ENCODE assay signal across 27 cellular contexts in the genomic region with DNA sequence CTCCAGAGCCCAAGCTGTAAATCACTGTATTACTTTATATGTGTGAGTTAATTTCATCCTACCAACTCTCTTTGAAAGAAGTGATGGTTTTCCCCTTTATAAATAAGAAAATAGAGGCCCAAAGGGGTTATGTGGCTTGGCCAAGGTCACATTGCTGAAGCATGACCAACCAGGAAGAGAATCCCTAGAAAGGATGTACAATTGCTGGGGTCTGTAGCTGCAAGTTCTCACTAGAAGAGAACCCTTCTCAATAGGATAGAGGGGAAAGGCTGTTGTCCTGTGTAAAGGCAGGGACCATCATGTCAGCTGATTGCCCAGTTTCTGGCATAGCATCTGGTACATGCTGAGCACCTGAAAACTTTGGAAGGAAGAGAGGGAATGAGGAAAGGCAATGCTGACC. TPM values are rescaled to one million over a fixed set of nuclear protein-coding genes. Genes with fewer than 3 reads are reported as not detected.
"Had no signal": no experiment of that assay in that cellular context is flagged by ENCODE, and none has a peak within 500 bp of the region (broad histone marks: within the 10 kb centered on the region; RNA-seq: fewer than 3 reads in every experiment).

No MANE protein-coding gene starts in this region.

- H3K4me3 Mint-ChIP-seq: activated CD8-positive, alpha-beta T cell treated with anti-CD3 and anti-CD28 coated beads for 36 hours; activated naive CD8-positive, alpha-beta T cell treated with anti-CD3 and anti-CD28 coated beads, Interleukin-2, amount 10 ng/mL, durations not matched to agents 7 days and 5 days; activated T-cell treated with anti-CD3 and anti-CD28 coated beads, Interleukin-2, amount 50 U/mL, for 72 hours; T-cell had no signal

- H3K36me3 Mint-ChIP-seq: activated naive CD8-positive, alpha-beta T cell treated with anti-CD3 and anti-CD28 coated beads, Interleukin-2, amount 10 ng/mL, durations not matched to agents 7 days and 5 days; T-cell had no signal

- H3K36me3 ChIP-seq: adrenal gland, MG63 had no signal

- H3K9me3 ChIP-seq: adrenal gland, body of pancreas had no signal

- H3K27ac ChIP-seq: adrenal gland, body of pancreas, SK-N-MC, VCaP had no signal

- H3K4me1 ChIP-seq: adrenal gland, body of pancreas had no signal

- ATAC-seq: activated CD8-positive, alpha-beta T cell treated with anti-CD3 and anti-CD28 coated beads for 36 hours; activated T-cell treated with anti-CD3 and anti-CD28 coated beads, Interleukin-2, amount 50 U/mL, for 72 hours; body of pancreas; Right ventricle myocardium inferior; T-cell had no signal

- DNase-seq: activated CD4-positive, alpha-beta T cell treated with anti-CD3 and anti-CD28 coated beads, Interleukin-2, amount 50 U/mL, for 1 hour; activated CD4-positive, CD25-positive, alpha-beta regulatory T cell; activated CD8-positive, alpha-beta memory T cell treated with anti-CD3 and anti-CD28 coated beads, Interleukin-2, amount 50 U/mL, for 4 hours; activated CD8-positive, alpha-beta T cell treated with anti-CD3 and anti-CD28 coated beads for 36 hours; activated naive CD4-positive, alpha-beta T cell treated with anti-CD3 and anti-CD28 coated beads, Interleukin-2, amount 50 U/mL, for 16 hours; activated naive CD8-positive, alpha-beta T cell treated with anti-CD3 and anti-CD28 coated beads, Interleukin-2, amount 10 ng/mL, durations not matched to agents 7 days and 5 days; activated T-cell treated with anti-CD3 and anti-CD28 coated beads, Interleukin-2, amount 50 U/mL, for 72 hours; adrenal gland; aorta; body of pancreas; MG63; NCI-H1105; NCI-H1436; NCI-H1694 treated with DMSO at 0.1 percent for 48 hours; NCI-H2029 treated with DMSO at 0.1 percent for 48 hours; NCI-H345; NCI-H510A; NCI-H526 treated with DMSO at 0.1 percent for 48 hours; NCI-H82; T-cell; T-helper 2 cell; T1000 had no signal

- H3K4me1 Mint-ChIP-seq: activated naive CD8-positive, alpha-beta T cell treated with anti-CD3 and anti-CD28 coated beads, Interleukin-2, amount 10 ng/mL, durations not matched to agents 7 days and 5 days had no signal

- H3K27ac Mint-ChIP-seq: activated CD8-positive, alpha-beta T cell treated with anti-CD3 and anti-CD28 coated beads for 36 hours; activated naive CD8-positive, alpha-beta T cell treated with anti-CD3 and anti-CD28 coated beads, Interleukin-2, amount 10 ng/mL, durations not matched to agents 7 days and 5 days; activated T-cell treated with anti-CD3 and anti-CD28 coated beads, Interleukin-2, amount 50 U/mL, for 72 hours; T-cell had no signal

- H3K27me3 ChIP-seq: adrenal gland, body of pancreas had no signal

- H3K4me3 ChIP-seq: adrenal gland, body of pancreas, MG63, SK-N-MC had no signal

- H3K9me3 Mint-ChIP-seq: activated CD8-positive, alpha-beta T cell treated with anti-CD3 and anti-CD28 coated beads for 36 hours; activated naive CD8-positive, alpha-beta T cell treated with anti-CD3 and anti-CD28 coated beads, Interleukin-2, amount 10 ng/mL, durations not matched to agents 7 days and 5 days; activated T-cell treated with anti-CD3 and anti-CD28 coated beads, Interleukin-2, amount 50 U/mL, for 72 hours; T-cell had no signal

RNA-seq across cellular contexts. Expression of a gene that starts 39.0 kb away (rescaled TPM):
- total RNA-seq: activated CD8-positive, alpha-beta T cell treated with anti-CD3 and anti-CD28 coated beads for 36 hours; activated naive CD8-positive, alpha-beta T cell treated with anti-CD3 and anti-CD28 coated beads, Interleukin-2, amount 10 ng/mL, durations not matched to agents 7 days and 5 days; activated T-cell treated with anti-CD3 and anti-CD28 coated beads, Interleukin-2, amount 50 U/mL, for 72 hours; body of pancreas; OCI-LY7; Right ventricle myocardium inferior; RPMI7951; T-cell had no signal
- polyA plus RNA-seq: aorta had no signal

RNA-seq across cellular contexts. Expression of a gene that starts 56.6 kb away (rescaled TPM):
- total RNA-seq: activated CD8-positive, alpha-beta T cell treated with anti-CD3 and anti-CD28 coated beads for 36 hours; activated T-cell treated with anti-CD3 and anti-CD28 coated beads, Interleukin-2, amount 50 U/mL, for 72 hours had no signal
